Comparison of ENCODE assay signal across 8 cellular contexts in the genomic region with DNA sequence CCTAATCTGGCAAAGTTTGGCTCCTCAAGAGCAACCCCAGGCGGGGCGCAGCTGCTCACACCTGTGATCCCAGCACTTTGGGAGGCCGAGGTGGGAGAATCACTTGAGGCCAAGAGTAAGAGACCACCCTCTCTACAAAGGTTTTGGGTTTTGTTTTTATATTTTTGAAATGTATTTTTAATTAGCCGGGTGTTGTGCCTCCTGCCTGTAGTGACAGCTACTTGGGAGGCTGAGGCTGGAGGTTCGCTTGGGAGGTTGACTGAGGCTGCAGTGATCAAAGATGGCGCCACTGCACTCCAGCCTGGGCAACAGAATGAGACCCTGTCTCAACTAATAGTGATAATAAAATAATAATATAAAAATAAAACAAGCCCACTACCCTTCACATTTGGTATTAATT. TPM values are rescaled to one million over a fixed set of nuclear protein-coding genes. Genes with fewer than 3 reads are reported as not detected.
DNase-seq lines count a peak whose midpoint lies in the region; ATAC-seq, FAIRE-seq and TF ChIP-seq lines count a peak whose summit lies in the region.

No MANE protein-coding gene starts in this region.

- H3K27me3 ChIP-seq in CD8-positive, alpha-beta T cell (ENCODE audit: insufficient read depth, low read length): no peaks in the 10 kb centered on the region
- H3K27me3 ChIP-seq in OCI-LY3 (ENCODE audit: low read depth, low read length): no peaks in the 10 kb centered on the region
- no peaks in the 10 kb centered on the region for H3K27me3 ChIP-seq in endothelial cell of umbilical vein (ENCODE audit: control insufficient read depth in 2 of 2, insufficient read depth in 2 of 2, low read length in 2 of 2)

- CTCF ChIA-PET in CD8-positive, alpha-beta T cell (lab: Charles Lee): interaction anchor here (1.2 to 1.5 kb wide), 3 partner anchors 17 to 44 kb away, joined by 3 to 7 read pairs (median 3); no protein-coding TSS in a partner anchor
- CTCF ChIA-PET in endothelial cell of umbilical vein (lab: Charles Lee): interaction anchor here (1.2 to 1.7 kb wide), 3 partner anchors 45 to 170 kb away, joined by 3 to 10 read pairs (median 3); no protein-coding TSS in a partner anchor

- H3K4me2 ChIP-seq in OCI-LY3 (ENCODE audit: low read length): peak overlapping the region; percentile 71
- H3K4me2 ChIP-seq in endothelial cell of umbilical vein (ENCODE audit: insufficient read depth, low read length): peak overlapping the region; percentile 33

- peaks cover 26% of the 10 kb centered on the region for H3K4me1 ChIP-seq in CD8-positive, alpha-beta T cell (ENCODE audit: insufficient read depth, low read length)
- H3K4me1 ChIP-seq in OCI-LY3 (ENCODE audit: low read length) (peaks cover 28% of the 10 kb centered on the region), endothelial cell of umbilical vein (ENCODE audit: control insufficient read depth, extremely low read depth, insufficient read depth, low read length) (peaks cover 29% of the 10 kb centered on the region)

- H3K9me3 Mint-ChIP-seq in CD8-positive, alpha-beta T cell: no peaks in the 10 kb centered on the region
- no peaks in the 10 kb centered on the region for H3K9me3 Mint-ChIP-seq in osteocyte (ENCODE audit: unreplicated experiment)

- H3K79me2 ChIP-seq in OCI-LY3 (ENCODE audit: low read length) (peaks cover 48% of the 10 kb centered on the region), endothelial cell of umbilical vein (ENCODE audit: control insufficient read depth, insufficient read depth, low read length) (peaks cover 36% of the 10 kb centered on the region)

- peak overlapping the region; percentile 83 for H3K27ac Mint-ChIP-seq in CD8-positive, alpha-beta T cell
- no peak overlapping the region for H3K27ac Mint-ChIP-seq in osteocyte (ENCODE audit: unreplicated experiment)

- H3K9me3 ChIP-seq in CD8-positive, alpha-beta T cell (ENCODE audit: low read length): no peaks in the 10 kb centered on the region
- H3K9me3 ChIP-seq in OCI-LY3 (ENCODE audit: insufficient read depth, low read length) (no peaks in the 10 kb centered on the region), endothelial cell of umbilical vein (replicated peaks; ENCODE audit: control insufficient read depth, insufficient read depth, low read length) (no peaks in the 10 kb centered on the region)

- no peak for TF ChIP-seq POLR2A in endothelial cell of umbilical vein (IDR thresholded peaks at IDR 0.05; ENCODE audit: low read depth, low read length)

- H3K9me1 ChIP-seq in endothelial cell of umbilical vein (replicated peaks; ENCODE audit: control insufficient read depth, extremely low read depth, insufficient read depth, low read length): no peaks in the 10 kb centered on the region

- H3K27me3 Mint-ChIP-seq in CD8-positive, alpha-beta T cell (ENCODE audit: low read depth): no peaks in the 10 kb centered on the region
- H3K27me3 Mint-ChIP-seq in osteocyte (ENCODE audit: unreplicated experiment): no peaks in the 10 kb centered on the region

- POLR2A ChIA-PET in CD8-positive, alpha-beta T cell (lab: Charles Lee): interaction anchor here (0.8 to 1.4 kb wide), 2 partner anchors 17 to 29 kb away, joined by 3 to 5 read pairs; no protein-coding TSS in a partner anchor
- POLR2A ChIA-PET in endothelial cell of umbilical vein (lab: Charles Lee): no interaction called here

- BruUV-seq in endothelial cell of umbilical vein (replicated peaks; lab: Mats Ljungman, UMichigan): TSS peak; percentile 45

- H3K36me3 Mint-ChIP-seq in CD8-positive, alpha-beta T cell: peaks cover 10% of the 10 kb centered on the region
- H3K36me3 Mint-ChIP-seq in osteocyte (ENCODE audit: unreplicated experiment): no peaks in the 10 kb centered on the region

- peak overlapping the region; percentile 41 for H3K27ac ChIP-seq in CD8-positive, alpha-beta T cell (ENCODE audit: low read depth, low read length)
- H3K27ac ChIP-seq in OCI-LY3 (ENCODE audit: low read length) (no peak overlapping the region), endothelial cell of umbilical vein (ENCODE audit: insufficient read depth, low read depth, low read length) (no peak overlapping the region)

- H3K4me3 ChIP-seq in CD8-positive, alpha-beta T cell (ENCODE audit: low read depth, low read length): peak overlapping the region; percentile 73
- H3K4me3 ChIP-seq in OCI-LY3 (ENCODE audit: low read length) (peak overlapping the region; percentile 78), endothelial cell of umbilical vein (replicated peaks in 1 of 3; ENCODE audit: insufficient read depth in 1 of 3, low read depth in 1 of 3, low read length in 3 of 3) (peak overlapping the region in 2 of 3 experiments; percentile 45 to 57)

- intact Hi-C loops in CD8-positive, alpha-beta T cell (cut with DNase I, micrococcal nuclease): loop anchor here (1.0 to 5.0 kb wide), 10 partner anchors 37 to 1778 kb away; partner anchors contain the start of genes METTL22 (in 2 of the 2), NUBP1 (in 2 of the 2), ABAT (in 1 of the 2) and CARHSP1 (in 1 of the 2)
- intact Hi-C loops in endothelial cell of umbilical vein (cut with micrococcal nuclease): loop anchor here (1.0 to 5.0 kb wide), 2 partner anchors 83 to 166 kb away; no protein-coding TSS in a partner anchor

- H3K9ac ChIP-seq in OCI-LY3 (ENCODE audit: low read length): peak overlapping the region; percentile 59
- H3K9ac ChIP-seq in endothelial cell of umbilical vein (replicated peaks; ENCODE audit: extremely low read depth, insufficient read depth, low read length): no peak overlapping the region

- dilution Hi-C loops in endothelial cell of umbilical vein (cut with MboI; ENCODE audit: extremely low pct_ligation_motif_present, low sequenced_read_pairs): no loop called here

- H4K20me1 ChIP-seq in OCI-LY3 (ENCODE audit: insufficient read depth, low read length) (peaks cover 33% of the 10 kb centered on the region), endothelial cell of umbilical vein (replicated peaks; ENCODE audit: control insufficient read depth, extremely low read depth, insufficient read depth, low read length) (peaks cover 2% of the 10 kb centered on the region)

- H3K4me1 Mint-ChIP-seq in CD8-positive, alpha-beta T cell (ENCODE audit: low read depth): peaks cover 32% of the 10 kb centered on the region
- H3K4me1 Mint-ChIP-seq in osteocyte (ENCODE audit: unreplicated experiment): peaks cover 29% of the 10 kb centered on the region

- ATAC-seq in CD8-positive, alpha-beta T cell: no peak
- no peak for ATAC-seq in HG03097 (IDR thresholded peaks at IDR 0.05; ENCODE audit: low FRiP score, unreplicated experiment)
- no peak for ATAC-seq in HG02623 (IDR thresholded peaks at IDR 0.05; ENCODE audit: unreplicated experiment)

- no peak for DNase-seq in CD8-positive, alpha-beta T cell
- no peak for DNase-seq in endothelial cell of umbilical vein (ENCODE audit: low read depth, low spot score)
- DNase-seq in osteocyte (ENCODE audit: extremely low spot score, unreplicated experiment): no peak
- no peak for DNase-seq in NCI-H2171 (lab: John Stamatoyannopoulos, UW)
- no peak for DNase-seq in NCI-H146 (lab: John Stamatoyannopoulos, UW)

- H3K36me3 ChIP-seq in CD8-positive, alpha-beta T cell (ENCODE audit: insufficient read depth, low read length): no peaks in the 10 kb centered on the region
- H3K36me3 ChIP-seq in OCI-LY3 (replicated peaks; ENCODE audit: low read depth, low read length): peaks cover 7% of the 10 kb centered on the region
- no peaks in the 10 kb centered on the region for H3K36me3 ChIP-seq in endothelial cell of umbilical vein (ENCODE audit: control insufficient read depth in 2 of 2, extremely low read depth in 1 of 2, insufficient read depth in 2 of 2, low read length in 2 of 2)

- no peak for FAIRE-seq in endothelial cell of umbilical vein (lab: Jason Lieb, UNC)

- no peak for TF ChIP-seq CTCF in CD8-positive, alpha-beta T cell (IDR thresholded peaks at IDR 0.05)
- TF ChIP-seq CTCF in OCI-LY3 (IDR thresholded peaks at IDR 0.05; ENCODE audit: low read depth, low read length) (no peak), endothelial cell of umbilical vein (IDR thresholded peaks at IDR 0.05; ENCODE audit: extremely low read depth in 1 of 2, insufficient read depth in 1 of 2, low read depth in 1 of 2, low read length in 2 of 2) (no peak), osteocyte (IDR thresholded peaks at IDR 0.05) (no peak)

- peak overlapping the region; percentile 59 for H2AFZ ChIP-seq in OCI-LY3 (ENCODE audit: low read depth, low read length)
- H2AFZ ChIP-seq in endothelial cell of umbilical vein (ENCODE audit: low read depth, low read length): peak overlapping the region; percentile 91

- H3K4me3 Mint-ChIP-seq in CD8-positive, alpha-beta T cell: peak overlapping the region; percentile 79
- H3K4me3 Mint-ChIP-seq in osteocyte (ENCODE audit: unreplicated experiment): peak overlapping the region; percentile 60

TF ChIP-seq in endothelial cell of umbilical vein, 7 proteins besides CTCF, POLR2A, EP300 and RAD21:
- TF ChIP-seq FOS (IDR thresholded peaks at IDR 0.05; ENCODE audit: borderline replicate concordance, insufficient read depth, low read length) (no peak), POLR2AphosphoS5 (IDR thresholded peaks at IDR 0.05; ENCODE audit: insufficient read depth, low read depth, low read length) (no peak), GATA2 (IDR thresholded peaks at IDR 0.05; ENCODE audit: insufficient read depth, insufficient read length, low read depth, low read length) (no peak), JUN (IDR thresholded peaks at IDR 0.05; ENCODE audit: borderline replicate concordance, insufficient read depth, insufficient read length, low read depth) (no peak), EZH2 (IDR thresholded peaks at IDR 0.05; ENCODE audit: borderline replicate concordance, low read depth, low read length, severe bottlenecking) (no peak), MYC (IDR thresholded peaks at IDR 0.05; ENCODE audit: low read depth, low read length) (no peak)
- TF ChIP-seq, protein P1, sequence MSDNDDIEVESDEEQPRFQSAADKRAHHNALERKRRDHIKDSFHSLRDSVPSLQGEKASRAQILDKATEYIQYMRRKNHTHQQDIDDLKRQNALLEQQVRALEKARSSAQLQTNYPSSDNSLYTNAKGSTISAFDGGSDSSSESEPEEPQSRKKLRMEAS (IDR thresholded peaks at IDR 0.05; ENCODE audit: insufficient read depth, insufficient read length): no peak

RNA-seq across cellular contexts. Expression of gene USP7, which starts 0.8 kb away (rescaled TPM):
- total RNA-seq in CD8-positive, alpha-beta T cell: 100 to 1,000 TPM; 301 to 317 TPM
- total RNA-seq in endothelial cell of umbilical vein (130 and 138 TPM in 2 replicates), osteocyte (81.6 and 88.2 TPM in 2 replicates)
- polyA plus RNA-seq in endothelial cell of umbilical vein: 12.3 and 17.7 TPM in 2 replicates
- 14.4 and 15.5 TPM in 2 replicates for polyA plus RNA-seq in endothelial cell of umbilical vein (2011; cell fraction: cytosol; rRNA removed)
- polyA plus RNA-seq in endothelial cell of umbilical vein (2011; cell fraction: nucleus; rRNA removed): 96.4 and 103 TPM in 2 replicates
- 84.4 and 115 TPM in 2 replicates for polyA plus RNA-seq in endothelial cell of umbilical vein (2012)
- 116 and 129 TPM in 2 replicates for polyA minus RNA-seq in endothelial cell of umbilical vein
- 21.5 TPM for polyA minus RNA-seq in endothelial cell of umbilical vein (2011; cell fraction: cytosol; rRNA and poly(A)+ RNA removed)
- 144 and 192 TPM in 2 replicates for polyA minus RNA-seq in endothelial cell of umbilical vein (2011; cell fraction: nucleus; rRNA and poly(A)+ RNA removed)
